25 cellular contexts compared by ENCODE assay signal in the genomic region with DNA sequence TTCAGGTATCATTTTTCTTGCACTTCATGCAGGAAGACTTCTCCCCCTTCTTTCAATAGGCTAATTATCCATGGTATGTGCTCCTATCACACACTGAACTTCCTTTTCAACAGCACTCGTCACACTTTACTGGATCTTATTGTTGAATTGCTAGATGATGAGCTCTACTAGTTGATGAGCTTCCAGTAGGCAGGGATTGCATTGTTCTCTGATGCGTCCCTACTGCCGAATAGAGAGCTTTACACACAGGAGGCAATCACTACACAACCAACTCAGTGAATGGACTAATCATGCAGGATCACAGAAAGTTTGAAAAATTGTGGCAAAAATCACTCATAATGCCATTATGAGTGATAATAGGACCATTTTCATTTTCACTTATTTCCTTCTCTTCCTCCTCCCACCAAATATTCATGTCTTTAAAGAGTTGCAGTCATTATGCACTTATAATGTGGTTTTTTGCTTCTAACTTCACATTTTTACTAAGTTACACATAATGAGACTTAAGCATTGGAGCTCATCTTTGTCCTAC.
DNase-seq lines count a peak whose midpoint lies in the region; ATAC-seq and TF ChIP-seq lines count a peak whose summit lies in the region.
"Had no signal": no experiment of that assay in that cellular context is flagged by ENCODE, and none has a peak within 500 bp of the region (broad histone marks: within the 10 kb centered on the region; RNA-seq: fewer than 3 reads in every experiment).

No MANE protein-coding gene starts in this region.

- H2AFZ ChIP-seq in smooth muscle cell (ENCODE audit: low read depth): no peak overlapping the region
- H2AFZ ChIP-seq: GM23338 had no signal

- H3K4me1 Mint-ChIP-seq in activated CD4-positive, alpha-beta T cell treated with anti-CD3 and anti-CD28 coated beads for 36 hours: peaks cover 6% of the 10 kb centered on the region
- H3K4me1 Mint-ChIP-seq in naive thymus-derived CD4-positive, alpha-beta T cell: peaks cover 0 to 6% (median 0%) of the 10 kb centered on the region in 7 donors
- H3K4me1 Mint-ChIP-seq: activated naive CD8-positive, alpha-beta T cell treated with anti-CD3 and anti-CD28 coated beads, Interleukin-2, amount 50 U/mL, for 24 hours; GM23338 had no signal

- TF ChIP-seq CTCF in epithelial cell of proximal tubule (conservative IDR thresholded peaks at IDR 0.05; ENCODE audit: low read depth, low read length): no peak
- TF ChIP-seq CTCF in smooth muscle cell (IDR thresholded peaks at IDR 0.05; ENCODE audit: borderline replicate concordance, insufficient read depth, poor library complexity, severe bottlenecking): no peak

- H3K27ac Mint-ChIP-seq in activated CD4-positive, alpha-beta T cell treated with anti-CD3 and anti-CD28 coated beads for 36 hours: no peak overlapping the region
- H3K27ac Mint-ChIP-seq in naive thymus-derived CD4-positive, alpha-beta T cell: no peak overlapping the region
- H3K27ac Mint-ChIP-seq: activated naive CD8-positive, alpha-beta T cell treated with anti-CD3 and anti-CD28 coated beads, Interleukin-2, amount 50 U/mL, for 24 hours; GM23338; HFFc6; natural killer cell; T-helper 1 cell treated with Interleukin-12 subunit alpha and Interleukin-12 subunit beta and Interleukin-4 antibody, amounts not matched to agents 30 μg/mL and 1 μg/mL, for 36 hours had no signal

- WGBS in smooth muscle cell (ENCODE audit: low lambda C conversion rate): 79% methylated on average over 3 of the region's 3 CpGs

- H3K4me3 ChIP-seq in epithelial cell of proximal tubule (ENCODE audit: low read depth, low read length): no peak overlapping the region
- no peak overlapping the region for H3K4me3 ChIP-seq in smooth muscle cell
- no peak overlapping the region for H3K4me3 ChIP-seq in naive thymus-derived CD4-positive, alpha-beta T cell (ENCODE audit: low read length)
- H3K4me3 ChIP-seq: body of pancreas, GM23338 had no signal

- H3F3A ChIP-seq in smooth muscle cell (ENCODE audit: low read depth): no peaks in the 10 kb centered on the region

- H3K27me3 Mint-ChIP-seq in activated CD4-positive, alpha-beta T cell treated with anti-CD3 and anti-CD28 coated beads for 36 hours: peaks cover 8% of the 10 kb centered on the region
- H3K27me3 Mint-ChIP-seq in naive thymus-derived CD4-positive, alpha-beta T cell: peaks cover 0 to 16% (median 0%) of the 10 kb centered on the region in 5 donors
- H3K27me3 Mint-ChIP-seq: activated naive CD8-positive, alpha-beta T cell treated with anti-CD3 and anti-CD28 coated beads, Interleukin-2, amount 50 U/mL, for 24 hours had no signal

- no peak overlapping the region for H3K4me2 ChIP-seq in smooth muscle cell
- H3K4me2 ChIP-seq: GM23338, SK-N-SH had no signal

- CTCF ChIA-PET in activated CD4-positive, alpha-beta T cell treated with anti-CD3 and anti-CD28 coated beads for 36 hours (lab: Charles Lee): interaction anchor here (0.6 to 1.8 kb wide), 3 partner anchors 12 to 593 kb away, joined by 3 to 9 read pairs (median 5); no protein-coding TSS in a partner anchor
- CTCF ChIA-PET in naive thymus-derived CD4-positive, alpha-beta T cell (lab: Charles Lee): no interaction called here

- H3K4me3 Mint-ChIP-seq in activated CD4-positive, alpha-beta T cell treated with anti-CD3 and anti-CD28 coated beads for 36 hours: no peak overlapping the region
- H3K4me3 Mint-ChIP-seq in naive thymus-derived CD4-positive, alpha-beta T cell: no peak overlapping the region
- H3K4me3 Mint-ChIP-seq: activated naive CD8-positive, alpha-beta T cell treated with anti-CD3 and anti-CD28 coated beads, Interleukin-2, amount 50 U/mL, for 24 hours; GM23338; HFFc6; natural killer cell; T-helper 1 cell treated with Interleukin-12 subunit alpha and Interleukin-12 subunit beta and Interleukin-4 antibody, amounts not matched to agents 30 μg/mL and 1 μg/mL, for 36 hours had no signal

- no peaks in the 10 kb centered on the region for H3K79me2 ChIP-seq in smooth muscle cell (ENCODE audit: low read depth)

- H3K27me3 ChIP-seq in smooth muscle cell (ENCODE audit: low read depth): no peaks in the 10 kb centered on the region
- no peaks in the 10 kb centered on the region for H3K27me3 ChIP-seq in naive thymus-derived CD4-positive, alpha-beta T cell (ENCODE audit: control insufficient read depth in 2 of 2, insufficient read depth in 2 of 2, low read length in 2 of 2)
- H3K27me3 ChIP-seq: BE2C, body of pancreas had no signal

- no peaks in the 10 kb centered on the region for H3K36me3 Mint-ChIP-seq in activated CD4-positive, alpha-beta T cell treated with anti-CD3 and anti-CD28 coated beads for 36 hours (ENCODE audit: low read depth)
- no peaks in the 10 kb centered on the region for H3K36me3 Mint-ChIP-seq in naive thymus-derived CD4-positive, alpha-beta T cell
- H3K36me3 Mint-ChIP-seq: natural killer cell had no signal

- ATAC-seq in activated CD4-positive, alpha-beta T cell treated with anti-CD3 and anti-CD28 coated beads for 36 hours: peak; percentile 74
- no peak for ATAC-seq in naive thymus-derived CD4-positive, alpha-beta T cell
- ATAC-seq: activated naive CD8-positive, alpha-beta T cell treated with anti-CD3 and anti-CD28 coated beads, Interleukin-2, amount 50 U/mL, for 24 hours; body of pancreas; GM23338; natural killer cell; PC-3 had no signal

- no peaks in the 10 kb centered on the region for H3K36me3 ChIP-seq in smooth muscle cell (ENCODE audit: low read depth)
- H3K36me3 ChIP-seq in naive thymus-derived CD4-positive, alpha-beta T cell (ENCODE audit: control insufficient read depth in 2 of 3, insufficient read depth in 3 of 3, low read length in 3 of 3): no peaks in the 10 kb centered on the region
- H3K36me3 ChIP-seq: BE2C had no signal

- H3K9me3 Mint-ChIP-seq in activated CD4-positive, alpha-beta T cell treated with anti-CD3 and anti-CD28 coated beads for 36 hours (ENCODE audit: low read depth): no peaks in the 10 kb centered on the region
- peaks cover 0 to 8% (median 0%) of the 10 kb centered on the region in 11 donors for H3K9me3 Mint-ChIP-seq in naive thymus-derived CD4-positive, alpha-beta T cell
- H3K9me3 Mint-ChIP-seq: activated naive CD8-positive, alpha-beta T cell treated with anti-CD3 and anti-CD28 coated beads, Interleukin-2, amount 50 U/mL, for 24 hours; GM23338; HFFc6; natural killer cell; T-helper 1 cell treated with Interleukin-12 subunit alpha and Interleukin-12 subunit beta and Interleukin-4 antibody, amounts not matched to agents 30 μg/mL and 1 μg/mL, for 36 hours had no signal

- DNase-seq in activated CD4-positive, alpha-beta T cell treated with anti-CD3 and anti-CD28 coated beads for 36 hours: no peak
- DNase-seq in activated CD4-positive, alpha-beta T cell treated with anti-CD3 and anti-CD28 coated beads for 48 hours: no peak
- DNase-seq in NCI-H187 (lab: John Stamatoyannopoulos, UW) (peak; percentile 25 to 35), epithelial cell of proximal tubule (ENCODE audit: low read depth) (peak; percentile 89), renal cortical epithelial cell (ENCODE audit: low read depth) (peak; percentile 90), smooth muscle cell (lab: John Stamatoyannopoulos, UW; ENCODE audit: unreplicated experiment) (no peak), GDM1 (lab: John Stamatoyannopoulos, UW) (no peak)
- DNase-seq in naive thymus-derived CD4-positive, alpha-beta T cell: no peak
- DNase-seq: activated CD4-positive, alpha-beta T cell treated with anti-CD3 and anti-CD28 coated beads for 1 hour; activated naive CD8-positive, alpha-beta T cell treated with anti-CD3 and anti-CD28 coated beads, Interleukin-2, amount 50 U/mL, for 24 hours; activated T-cell treated with anti-CD3 and anti-CD28 coated beads, Interleukin-2, amount 50 U/mL, for 1 hour; BE2C; body of pancreas; cerebellar nuclear complex; DMS153; HFFc6; natural killer cell; NCI-H1092 treated with DMSO at 0.1 percent for 48 hours; NCI-H2029 treated with DMSO at 0.1 percent for 48 hours; NCI-H446 treated with DMSO at 0.1 percent for 48 hours; PC-3; SK-N-SH; trophoblast cell had no signal

- H4K20me1 ChIP-seq in smooth muscle cell (ENCODE audit: low read depth): no peaks in the 10 kb centered on the region

- POLR2A ChIA-PET in activated CD4-positive, alpha-beta T cell treated with anti-CD3 and anti-CD28 coated beads for 36 hours (lab: Charles Lee): interaction anchor here (0.7 kb wide), 1 partner anchor 215 kb away, joined by 4 read pairs; no protein-coding TSS in a partner anchor
- POLR2A ChIA-PET in naive thymus-derived CD4-positive, alpha-beta T cell (lab: Charles Lee): no interaction called here

- H3K4me1 ChIP-seq in smooth muscle cell (ENCODE audit: low read depth): peaks cover 12% of the 10 kb centered on the region
- no peaks in the 10 kb centered on the region for H3K4me1 ChIP-seq in naive thymus-derived CD4-positive, alpha-beta T cell (ENCODE audit: control insufficient read depth in 2 of 2, insufficient read depth in 2 of 2, low read length in 2 of 2)
- H3K4me1 ChIP-seq: BE2C, body of pancreas had no signal

- H3K9ac ChIP-seq in smooth muscle cell (ENCODE audit: low read depth): no peak overlapping the region
- H3K9ac ChIP-seq: SK-N-SH had no signal

- H3K9me3 ChIP-seq in smooth muscle cell (replicated peaks; ENCODE audit: low read depth): no peaks in the 10 kb centered on the region
- H3K9me3 ChIP-seq in naive thymus-derived CD4-positive, alpha-beta T cell (ENCODE audit: control insufficient read depth in 2 of 3, low read length in 3 of 3): no peaks in the 10 kb centered on the region
- H3K9me3 ChIP-seq: BE2C, body of pancreas, SK-N-SH had no signal

- H3K27ac ChIP-seq in smooth muscle cell (ENCODE audit: low read depth): no peak overlapping the region
- no peak overlapping the region for H3K27ac ChIP-seq in naive thymus-derived CD4-positive, alpha-beta T cell (ENCODE audit: low read depth, low read length)
- H3K27ac ChIP-seq: body of pancreas had no signal

- intact Hi-C loops in activated CD4-positive, alpha-beta T cell treated with anti-CD3 and anti-CD28 coated beads for 36 hours (cut with DNase I, micrococcal nuclease): no loop called here
- intact Hi-C loops in naive thymus-derived CD4-positive, alpha-beta T cell (cut with micrococcal nuclease): no loop called here

Comparison
In these comparisons a context has a peak if more than half of its experiments do, and no peak if none do; other contexts are left out.
1. DNase-seq: peak in NCI-H187 (2 of 2), epithelial cell of proximal tubule (single experiment) and renal cortical epithelial cell (single experiment); none in activated CD4-positive, alpha-beta T cell treated with anti-CD3 and anti-CD28 coated beads for 36 hours (single experiment), activated CD4-positive, alpha-beta T cell treated with anti-CD3 and anti-CD28 coated beads for 48 hours (single experiment), smooth muscle cell (single experiment), naive thymus-derived CD4-positive, alpha-beta T cell (0 of 9) and GDM1 (single experiment).